Comparison of ENCODE assay signal across 1 cellular context in the genomic region with DNA sequence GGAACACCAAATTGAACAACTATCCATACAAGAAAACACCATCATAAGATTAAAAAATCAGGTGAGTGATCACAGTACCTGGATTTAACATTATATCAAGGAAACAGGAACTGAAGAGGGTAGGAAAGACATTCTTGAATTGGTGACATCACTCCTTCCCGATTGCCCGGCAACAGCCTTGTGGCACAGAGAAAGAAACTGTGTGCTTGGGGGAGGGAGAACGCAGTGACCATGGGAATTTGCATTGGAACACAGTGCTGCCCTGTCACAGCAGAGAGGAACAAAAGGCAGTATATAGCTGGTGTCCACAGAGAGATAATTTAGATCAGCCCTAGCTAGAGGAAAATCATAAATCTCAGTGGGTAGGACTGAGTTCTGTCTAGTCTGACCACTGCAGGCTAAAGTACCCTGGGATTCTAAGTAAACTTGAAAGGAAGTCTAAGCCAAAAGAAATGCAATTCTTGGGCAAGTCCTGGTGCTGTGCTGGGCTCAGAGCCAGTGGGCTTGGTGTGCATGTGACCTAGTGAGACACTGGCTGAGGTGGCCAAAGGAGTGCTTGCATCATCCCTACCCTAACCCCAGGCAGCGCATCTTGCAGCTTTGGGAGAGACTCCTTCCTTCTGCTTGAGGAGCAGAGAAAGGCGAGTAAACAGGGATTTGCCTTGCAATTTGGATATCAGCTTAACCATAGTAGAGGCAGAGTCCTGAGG.
TF ChIP-seq lines count a peak whose summit lies in the region.

No MANE protein-coding gene starts in this region.

TF ChIP-seq in GM23338, 12 proteins besides CTCF, POLR2A, EP300 and RAD21 (continued from another document):
- TF ChIP-seq, protein P1, sequence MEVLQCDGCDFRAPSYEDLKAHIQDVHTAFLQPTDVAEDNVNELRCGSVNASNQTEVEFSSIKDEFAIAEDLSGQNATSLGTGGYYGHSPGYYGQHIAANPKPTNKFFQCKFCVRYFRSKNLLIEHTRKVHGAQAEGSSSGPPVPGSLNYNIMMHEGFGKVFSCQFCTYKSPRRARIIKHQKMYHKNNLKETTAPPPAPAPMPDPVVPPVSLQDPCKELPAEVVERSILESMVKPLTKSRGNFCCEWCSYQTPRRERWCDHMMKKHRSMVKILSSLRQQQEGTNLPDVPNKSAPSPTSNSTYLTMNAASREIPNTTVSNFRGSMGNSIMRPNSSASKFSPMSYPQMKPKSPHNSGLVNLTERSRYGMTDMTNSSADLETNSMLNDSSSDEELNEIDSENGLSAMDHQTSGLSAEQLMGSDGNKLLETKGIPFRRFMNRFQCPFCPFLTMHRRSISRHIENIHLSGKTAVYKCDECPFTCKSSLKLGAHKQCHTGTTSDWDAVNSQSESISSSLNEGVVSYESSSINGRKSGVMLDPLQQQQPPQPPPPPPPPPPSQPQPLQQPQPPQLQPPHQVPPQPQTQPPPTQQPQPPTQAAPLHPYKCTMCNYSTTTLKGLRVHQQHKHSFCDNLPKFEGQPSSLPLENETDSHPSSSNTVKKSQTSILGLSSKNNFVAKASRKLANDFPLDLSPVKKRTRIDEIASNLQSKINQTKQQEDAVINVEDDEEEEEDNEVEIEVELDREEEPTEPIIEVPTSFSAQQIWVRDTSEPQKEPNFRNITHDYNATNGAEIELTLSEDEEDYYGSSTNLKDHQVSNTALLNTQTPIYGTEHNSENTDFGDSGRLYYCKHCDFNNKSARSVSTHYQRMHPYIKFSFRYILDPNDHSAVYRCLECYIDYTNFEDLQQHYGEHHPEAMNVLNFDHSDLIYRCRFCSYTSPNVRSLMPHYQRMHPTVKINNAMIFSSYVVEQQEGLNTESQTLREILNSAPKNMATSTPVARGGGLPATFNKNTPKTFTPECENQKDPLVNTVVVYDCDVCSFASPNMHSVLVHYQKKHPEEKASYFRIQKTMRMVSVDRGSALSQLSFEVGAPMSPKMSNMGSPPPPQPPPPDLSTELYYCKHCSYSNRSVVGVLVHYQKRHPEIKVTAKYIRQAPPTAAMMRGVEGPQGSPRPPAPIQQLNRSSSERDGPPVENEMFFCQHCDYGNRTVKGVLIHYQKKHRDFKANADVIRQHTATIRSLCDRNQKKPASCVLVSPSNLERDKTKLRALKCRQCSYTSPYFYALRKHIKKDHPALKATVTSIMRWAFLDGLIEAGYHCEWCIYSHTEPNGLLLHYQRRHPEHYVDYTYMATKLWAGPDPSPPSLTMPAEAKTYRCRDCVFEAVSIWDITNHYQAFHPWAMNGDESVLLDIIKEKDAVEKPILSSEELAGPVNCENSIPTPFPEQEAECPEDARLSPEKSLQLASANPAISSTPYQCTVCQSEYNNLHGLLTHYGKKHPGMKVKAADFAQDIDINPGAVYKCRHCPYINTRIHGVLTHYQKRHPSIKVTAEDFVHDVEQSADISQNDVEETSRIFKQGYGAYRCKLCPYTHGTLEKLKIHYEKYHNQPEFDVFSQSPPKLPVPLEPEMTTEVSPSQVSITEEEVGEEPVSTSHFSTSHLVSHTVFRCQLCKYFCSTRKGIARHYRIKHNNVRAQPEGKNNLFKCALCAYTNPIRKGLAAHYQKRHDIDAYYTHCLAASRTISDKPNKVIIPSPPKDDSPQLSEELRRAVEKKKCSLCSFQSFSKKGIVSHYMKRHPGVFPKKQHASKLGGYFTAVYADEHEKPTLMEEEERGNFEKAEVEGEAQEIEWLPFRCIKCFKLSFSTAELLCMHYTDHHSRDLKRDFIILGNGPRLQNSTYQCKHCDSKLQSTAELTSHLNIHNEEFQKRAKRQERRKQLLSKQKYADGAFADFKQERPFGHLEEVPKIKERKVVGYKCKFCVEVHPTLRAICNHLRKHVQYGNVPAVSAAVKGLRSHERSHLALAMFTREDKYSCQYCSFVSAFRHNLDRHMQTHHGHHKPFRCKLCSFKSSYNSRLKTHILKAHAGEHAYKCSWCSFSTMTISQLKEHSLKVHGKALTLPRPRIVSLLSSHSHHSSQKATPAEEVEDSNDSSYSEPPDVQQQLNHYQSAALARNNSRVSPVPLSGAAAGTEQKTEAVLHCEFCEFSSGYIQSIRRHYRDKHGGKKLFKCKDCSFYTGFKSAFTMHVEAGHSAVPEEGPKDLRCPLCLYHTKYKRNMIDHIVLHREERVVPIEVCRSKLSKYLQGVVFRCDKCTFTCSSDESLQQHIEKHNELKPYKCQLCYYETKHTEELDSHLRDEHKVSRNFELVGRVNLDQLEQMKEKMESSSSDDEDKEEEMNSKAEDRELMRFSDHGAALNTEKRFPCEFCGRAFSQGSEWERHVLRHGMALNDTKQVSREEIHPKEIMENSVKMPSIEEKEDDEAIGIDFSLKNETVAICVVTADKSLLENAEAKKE (CRISPR knock-in tag; IDR thresholded peaks at IDR 0.05) = no peak
- TF ChIP-seq EZH2phosphoT487 (IDR thresholded peaks at IDR 0.05; ENCODE audit: unreplicated experiment) (no peak), EZH2 (IDR thresholded peaks at IDR 0.05; ENCODE audit: low read depth, unreplicated experiment) (no peak)
- TF ChIP-seq, protein P2, sequence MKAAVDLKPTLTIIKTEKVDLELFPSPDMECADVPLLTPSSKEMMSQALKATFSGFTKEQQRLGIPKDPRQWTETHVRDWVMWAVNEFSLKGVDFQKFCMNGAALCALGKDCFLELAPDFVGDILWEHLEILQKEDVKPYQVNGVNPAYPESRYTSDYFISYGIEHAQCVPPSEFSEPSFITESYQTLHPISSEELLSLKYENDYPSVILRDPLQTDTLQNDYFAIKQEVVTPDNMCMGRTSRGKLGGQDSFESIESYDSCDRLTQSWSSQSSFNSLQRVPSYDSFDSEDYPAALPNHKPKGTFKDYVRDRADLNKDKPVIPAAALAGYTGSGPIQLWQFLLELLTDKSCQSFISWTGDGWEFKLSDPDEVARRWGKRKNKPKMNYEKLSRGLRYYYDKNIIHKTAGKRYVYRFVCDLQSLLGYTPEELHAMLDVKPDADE (IDR thresholded peaks at IDR 0.05) = no peak
TF ChIP-seq in GM23338: peak in this region for 0.
